ENCODE assay signal across 25 cellular contexts in the genomic region with DNA sequence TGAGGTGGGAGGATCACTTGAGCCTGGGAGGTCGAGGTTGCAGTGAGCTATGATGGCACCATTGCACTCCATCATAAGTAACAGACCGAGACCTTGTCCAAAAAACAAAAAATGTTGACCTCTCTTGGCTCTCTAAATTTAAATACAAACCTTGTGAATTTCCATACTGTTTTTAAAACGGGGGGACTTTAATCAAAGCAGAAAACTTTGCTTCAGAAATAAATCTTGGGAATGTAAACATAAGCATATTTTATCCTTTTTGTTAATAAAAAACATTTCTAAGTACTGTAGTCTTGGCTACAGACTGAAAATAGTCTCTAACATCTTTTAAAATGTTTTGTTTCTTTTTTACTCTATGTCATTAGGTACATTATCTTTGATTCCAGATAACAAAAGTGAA.
DNase-seq lines count a peak whose midpoint lies in the region; ATAC-seq, FAIRE-seq and TF ChIP-seq lines count a peak whose summit lies in the region.
"Had no signal": no experiment of that assay in that cellular context is flagged by ENCODE, and none has a peak within 500 bp of the region (broad histone marks: within the 10 kb centered on the region; RNA-seq: fewer than 3 reads in every experiment).

No MANE protein-coding gene starts in this region.

- H3K27me3 Mint-ChIP-seq in nephron (ENCODE audit: low read depth): peaks cover 6% of the 10 kb centered on the region

- H3K4me3 ChIP-seq in A549 (no peak overlapping the region), gastroesophageal sphincter (no peak overlapping the region), HepG2 (replicated peaks in 1 of 3; ENCODE audit: insufficient read depth in 1 of 3, low read depth in 2 of 3, low read length in 3 of 3) (no peak overlapping the region)
- H3K4me3 ChIP-seq: BLaER1, MG63, PC-9, SJCRH30 had no signal

- BruUV-seq in HepG2 (replicated peaks; lab: Mats Ljungman, UMichigan): no TSS peak

- H2AFZ ChIP-seq in HepG2 (ENCODE audit: low read length): no peak overlapping the region
- H2AFZ ChIP-seq: PC-9 had no signal

- CTCF ChIA-PET in A549 (lab: Yijun Ruan, JAX): no interaction called here
- CTCF ChIA-PET in HepG2 (lab: Yijun Ruan, JAX; ENCODE audit: low intra/inter-chr PET ratio, low total read pairs): no interaction called here

- no peaks in the 10 kb centered on the region for H4K20me1 ChIP-seq in HepG2 (ENCODE audit: insufficient read depth, low read length)
- H4K20me1 ChIP-seq: BLaER1 had no signal

- no peak overlapping the region for H3K9ac ChIP-seq in HepG2 (ENCODE audit: insufficient read depth, low read depth, low read length)
- H3K9ac ChIP-seq: BLaER1 had no signal

- H3K4me1 ChIP-seq in A549 (peaks cover 16% of the 10 kb centered on the region), gastroesophageal sphincter (peaks cover 6 to 39% (median 9%) of the 10 kb centered on the region in 3 donors), HepG2 (ENCODE audit: insufficient read depth, low read length) (no peaks in the 10 kb centered on the region)
- H3K4me1 ChIP-seq: BLaER1, SJCRH30 had no signal

- no peaks in the 10 kb centered on the region for H3K36me3 ChIP-seq in gastroesophageal sphincter
- H3K36me3 ChIP-seq in HepG2 (replicated peaks in 1 of 2; ENCODE audit: control insufficient read depth in 1 of 2, insufficient read depth in 2 of 2, low read length in 2 of 2): no peaks in the 10 kb centered on the region
- H3K36me3 ChIP-seq: BLaER1, MG63, SJCRH30 had no signal

- DNase-seq in A549 (ENCODE audit: low read depth in 1 of 2, low spot score in 1 of 2) (no peak), amygdala (lab: John Stamatoyannopoulos, UW) (no peak), HepG2 (ENCODE audit: low spot score) (no peak), retina (no peak)
- DNase-seq: 8988T; CD4-positive, CD25-positive, alpha-beta regulatory T cell; DMS153; DND-41; H7; KG1; MG63; NCI-H1417; NCI-H1694; NCI-H2029 treated with DMSO at 0.1 percent for 48 hours; NCI-H526 treated with DMSO at 0.1 percent for 48 hours; PC-9; SJCRH30 had no signal

- intact Hi-C loops in HepG2 (cut with micrococcal nuclease; ENCODE audit: unreplicated experiment): no loop called here

- TF ChIP-seq EP300 in A549 (IDR thresholded peaks at IDR 0.05) (no peak), gastroesophageal sphincter (IDR thresholded peaks at IDR 0.05) (no peak), HepG2 (IDR thresholded peaks at IDR 0.05; ENCODE audit: low read depth in 2 of 2, low read length in 2 of 2) (no peak), HepG2 (CRISPR knock-in tag; IDR thresholded peaks at IDR 0.05; ENCODE audit: borderline replicate concordance) (no peak)

- peaks cover 39% of the 10 kb centered on the region for H3K4me1 Mint-ChIP-seq in nephron
- H3K4me1 Mint-ChIP-seq: CD4-positive, CD25-positive, alpha-beta regulatory T cell had no signal

- no peaks in the 10 kb centered on the region for H3K36me3 Mint-ChIP-seq in nephron (ENCODE audit: low read depth)
- H3K36me3 Mint-ChIP-seq: CD4-positive, CD25-positive, alpha-beta regulatory T cell had no signal

- no peaks in the 10 kb centered on the region for H3K79me2 ChIP-seq in HepG2 (ENCODE audit: insufficient read depth, low read length)

- no peaks in the 10 kb centered on the region for H3K9me3 Mint-ChIP-seq in nephron

- in situ Hi-C loops in HepG2 (cut with HindIII; ENCODE audit: extremely low pct_ligation_motif_present, low pct_unique_long_range_greater_than_20kb): no loop called here

- FAIRE-seq in A549 (lab: Jason Lieb, UNC) (no peak), endometrium (lab: Jason Lieb, UNC) (peak; percentile 98), HepG2 (lab: Jason Lieb, UNC) (no peak)
- FAIRE-seq: GM18507, HTR-8/SVneo had no signal

- peak overlapping the region in 1 of 3 experiments; percentile 48 for H3K4me3 Mint-ChIP-seq in nephron
- H3K4me3 Mint-ChIP-seq: CD4-positive, CD25-positive, alpha-beta regulatory T cell had no signal

- H3K27ac Mint-ChIP-seq in nephron: peak overlapping the region; percentile 17 to 90 (median 39)
- H3K27ac Mint-ChIP-seq: CD4-positive, CD25-positive, alpha-beta regulatory T cell had no signal

- H3K27me3 ChIP-seq in gastroesophageal sphincter (no peaks in the 10 kb centered on the region), HepG2 (ENCODE audit: control insufficient read depth in 1 of 2, insufficient read depth in 2 of 2, low read length in 2 of 2) (0 out of 5 replicates have a peak, but pooled peaks cover 0 to 3% of the 10 kb centered on the region in 2 experiments)
- H3K27me3 ChIP-seq: BLaER1, MG63, SJCRH30 had no signal

- TF ChIP-seq RAD21 in A549 (conservative IDR thresholded peaks at IDR 0.05 in 1 of 2, IDR thresholded peaks at IDR 0.05 in 1 of 2) (no peak), HepG2 (CRISPR knock-in tag; IDR thresholded peaks at IDR 0.05) (no peak)

- ATAC-seq in A549: no peak
- ATAC-seq in gastroesophageal sphincter: no peak
- no peak for ATAC-seq in HepG2
- ATAC-seq in HG03280 (IDR thresholded peaks at IDR 0.05; ENCODE audit: unreplicated experiment): no peak
- ATAC-seq: Right ventricle myocardium inferior had no signal

- 30% methylated on average over 3 of the region's 3 CpGs for WGBS in A549 (ENCODE audit: missing lambda C conversion rate)
- WGBS in gastroesophageal sphincter (ENCODE audit: low coverage in 1 of 2), 2 donors: 32 to 40% methylated on average over 3 of the region's 3 CpGs
- 2% methylated on average over 3 of the region's 3 CpGs for WGBS in HepG2 (ENCODE audit: low lambda C conversion rate)

- H3K27ac ChIP-seq in A549: no peak overlapping the region
- H3K27ac ChIP-seq in gastroesophageal sphincter: peak overlapping the region in 3 of 4 donors; percentile 31 to 66 (median 49)
- no peak overlapping the region for H3K27ac ChIP-seq in HepG2 (ENCODE audit: extremely low read length, insufficient read depth, low read length)
- H3K27ac ChIP-seq: BLaER1, PC-9, SJCRH30 had no signal

- H3K4me2 ChIP-seq in A549 (peak overlapping the region; percentile 1; the same call in 1 of the 3 replicates), HepG2 (ENCODE audit: low read depth, low read length) (no peak overlapping the region)
- H3K4me2 ChIP-seq: BLaER1, PC-9 had no signal

- POLR2A ChIA-PET in A549 (lab: Yijun Ruan, JAX) (no interaction called here), HepG2 (lab: Yijun Ruan, JAX) (no interaction called here)

- TF ChIP-seq POLR2A in A549 (IDR thresholded peaks at IDR 0.05; ENCODE audit: low read length) (no peak), gastroesophageal sphincter (IDR thresholded peaks at IDR 0.05) (no peak), HepG2 (IDR thresholded peaks at IDR 0.05; ENCODE audit: insufficient read depth in 1 of 2, low read depth in 2 of 2, low read length in 2 of 2) (no peak)

- TF ChIP-seq CTCF in A549 (IDR thresholded peaks at IDR 0.05) (no peak), gastroesophageal sphincter (IDR thresholded peaks at IDR 0.05) (no peak), nephron (IDR thresholded peaks at IDR 0.05; ENCODE audit: unreplicated experiment in 3 of 3) (no peak), HepG2 (CRISPR knock-in tag; IDR thresholded peaks at IDR 0.05) (no peak)

- H3K9me3 ChIP-seq in A549: no peaks in the 10 kb centered on the region
- no peaks in the 10 kb centered on the region for H3K9me3 ChIP-seq in gastroesophageal sphincter
- no peaks in the 10 kb centered on the region for H3K9me3 ChIP-seq in HepG2 (ENCODE audit: low read length)
- H3K9me3 ChIP-seq: BLaER1, MG63, SJCRH30 had no signal

TF ChIP-seq in A549, 52 proteins besides CTCF, POLR2A, EP300 and RAD21:
- no peak for TF ChIP-seq HOXB13 (CRISPR knock-in tag; IDR thresholded peaks at IDR 0.05; ENCODE audit: low read depth)
- TF ChIP-seq CHD4 (IDR thresholded peaks at IDR 0.05; ENCODE audit: borderline replicate concordance): no peak

TF ChIP-seq in HepG2, 621 proteins besides CTCF, POLR2A, EP300 and RAD21 (continues in another document):
- TF ChIP-seq CEBPG (CRISPR knock-in tag; IDR thresholded peaks at IDR 0.05) (no peak), ZNF713 (CRISPR knock-in tag; IDR thresholded peaks at IDR 0.05) (no peak), ZKSCAN8 (CRISPR knock-in tag; IDR thresholded peaks at IDR 0.05; ENCODE audit: borderline replicate concordance) (no peak)
- TF ChIP-seq, protein P1, sequence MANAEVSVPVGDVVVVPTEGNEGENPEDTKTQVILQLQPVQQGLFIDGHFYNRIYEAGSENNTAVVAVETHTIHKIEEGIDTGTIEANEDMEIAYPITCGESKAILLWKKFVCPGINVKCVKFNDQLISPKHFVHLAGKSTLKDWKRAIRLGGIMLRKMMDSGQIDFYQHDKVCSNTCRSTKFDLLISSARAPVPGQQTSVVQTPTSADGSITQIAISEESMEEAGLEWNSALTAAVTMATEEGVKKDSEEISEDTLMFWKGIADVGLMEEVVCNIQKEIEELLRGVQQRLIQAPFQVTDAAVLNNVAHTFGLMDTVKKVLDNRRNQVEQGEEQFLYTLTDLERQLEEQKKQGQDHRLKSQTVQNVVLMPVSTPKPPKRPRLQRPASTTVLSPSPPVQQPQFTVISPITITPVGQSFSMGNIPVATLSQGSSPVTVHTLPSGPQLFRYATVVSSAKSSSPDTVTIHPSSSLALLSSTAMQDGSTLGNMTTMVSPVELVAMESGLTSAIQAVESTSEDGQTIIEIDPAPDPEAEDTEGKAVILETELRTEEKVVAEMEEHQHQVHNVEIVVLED (CRISPR knock-in tag; IDR thresholded peaks at IDR 0.05; ENCODE audit: borderline replicate concordance): no peak
- TF ChIP-seq, protein P2, sequence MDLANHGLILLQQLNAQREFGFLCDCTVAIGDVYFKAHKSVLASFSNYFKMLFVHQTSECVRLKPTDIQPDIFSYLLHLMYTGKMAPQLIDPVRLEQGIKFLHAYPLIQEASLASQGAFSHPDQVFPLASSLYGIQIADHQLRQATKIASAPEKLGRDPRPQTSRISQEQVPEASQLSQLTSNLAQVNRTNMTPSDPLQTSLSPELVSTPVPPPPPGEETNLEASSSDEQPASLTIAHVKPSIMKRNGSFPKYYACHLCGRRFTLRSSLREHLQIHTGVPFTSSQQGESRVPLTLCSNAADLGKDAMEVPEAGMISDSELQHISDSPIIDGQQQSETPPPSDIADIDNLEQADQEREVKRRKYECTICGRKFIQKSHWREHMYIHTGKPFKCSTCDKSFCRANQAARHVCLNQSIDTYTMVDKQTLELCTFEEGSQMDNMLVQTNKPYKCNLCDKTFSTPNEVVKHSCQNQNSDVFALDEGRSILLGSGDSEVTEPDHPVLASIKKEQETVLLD (CRISPR knock-in tag; IDR thresholded peaks at IDR 0.05; ENCODE audit: low read depth): no peak
- TF ChIP-seq, protein P3, sequence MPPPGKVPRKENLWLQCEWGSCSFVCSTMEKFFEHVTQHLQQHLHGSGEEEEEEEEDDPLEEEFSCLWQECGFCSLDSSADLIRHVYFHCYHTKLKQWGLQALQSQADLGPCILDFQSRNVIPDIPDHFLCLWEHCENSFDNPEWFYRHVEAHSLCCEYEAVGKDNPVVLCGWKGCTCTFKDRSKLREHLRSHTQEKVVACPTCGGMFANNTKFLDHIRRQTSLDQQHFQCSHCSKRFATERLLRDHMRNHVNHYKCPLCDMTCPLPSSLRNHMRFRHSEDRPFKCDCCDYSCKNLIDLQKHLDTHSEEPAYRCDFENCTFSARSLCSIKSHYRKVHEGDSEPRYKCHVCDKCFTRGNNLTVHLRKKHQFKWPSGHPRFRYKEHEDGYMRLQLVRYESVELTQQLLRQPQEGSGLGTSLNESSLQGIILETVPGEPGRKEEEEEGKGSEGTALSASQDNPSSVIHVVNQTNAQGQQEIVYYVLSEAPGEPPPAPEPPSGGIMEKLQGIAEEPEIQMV (CRISPR knock-in tag; IDR thresholded peaks at IDR 0.05; ENCODE audit: low read depth): no peak

Comparison
In these comparisons a context has a peak if more than half of its experiments do, and no peak if none do; other contexts are left out.
1. H3K27ac ChIP-seq: peak in gastroesophageal sphincter (3 of 4); none in A549 (0 of 2) and HepG2 (single experiment).